ENCODE assay signal across 19 cellular contexts in the genomic region with DNA sequence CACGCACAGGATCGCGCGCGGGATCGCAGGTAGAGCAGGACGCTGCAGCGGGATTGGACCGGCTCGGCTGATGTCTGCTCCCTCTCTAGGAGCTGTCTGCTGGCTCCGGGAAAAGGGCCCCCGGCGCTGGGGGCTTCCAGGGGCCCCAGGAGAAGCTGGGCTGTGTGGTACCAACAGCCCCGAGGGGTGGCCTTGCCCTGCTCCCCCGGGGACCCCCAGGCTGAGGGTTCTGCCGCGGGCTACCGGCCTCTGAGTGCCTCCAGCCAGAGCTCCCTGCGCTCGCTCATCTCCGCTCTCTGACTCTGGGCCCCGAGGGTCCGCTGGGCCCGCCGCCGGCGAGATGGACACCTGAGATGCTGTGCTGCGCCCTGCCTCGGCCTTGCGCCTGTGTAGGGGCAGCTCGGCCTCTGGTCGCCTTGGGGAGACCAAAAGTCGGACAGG. TPM values are rescaled to one million over a fixed set of nuclear protein-coding genes. Genes with fewer than 3 reads are reported as not detected.
DNase-seq lines count a peak whose midpoint lies in the region; ATAC-seq, FAIRE-seq and TF ChIP-seq lines count a peak whose summit lies in the region.
"Had no signal": no experiment of that assay in that cellular context is flagged by ENCODE, and none has a peak within 500 bp of the region (broad histone marks: within the 10 kb centered on the region; RNA-seq: fewer than 3 reads in every experiment).

No MANE protein-coding gene starts in this region.

- H3K27me3 Mint-ChIP-seq in stimulated activated naive CD8-positive, alpha-beta T cell treated with anti-CD3 and anti-CD28 coated beads, Interleukin-15, Interleukin-2, amounts not matched to agents 100 ng/mL and 50 ng/mL, for 24 hours, result peaks cover 14% of the 10 kb centered on the region
- H3K27me3 Mint-ChIP-seq in type B pancreatic cell, result peaks cover 10% of the 10 kb centered on the region

- peaks cover 54% of the 10 kb centered on the region for H3F3A ChIP-seq in SU-DHL-6 (ENCODE audit: insufficient read depth)

- H3K4me3 ChIP-seq in SU-DHL-6 (ENCODE audit: insufficient read depth, low read length, poor library complexity, severe bottlenecking) (no peak overlapping the region), kidney (ENCODE audit: low read length in 2 of 2) (no peak overlapping the region)

- no peak overlapping the region for H2AFZ ChIP-seq in SU-DHL-6 (ENCODE audit: low read depth, low read length, severe bottlenecking)

- H3K27me3 ChIP-seq in SU-DHL-6 (ENCODE audit: low read length), result no peaks in the 10 kb centered on the region

- peak overlapping the region; percentile 93 for H3K27ac ChIP-seq in SU-DHL-6 (ENCODE audit: low read depth, low read length)
- H3K27ac ChIP-seq in kidney (ENCODE audit: low read depth in 2 of 2, low read length in 2 of 2), result no peak overlapping the region
- H3K27ac ChIP-seq: HL-60 had no signal

- H3K9me3 ChIP-seq in SU-DHL-6 (ENCODE audit: insufficient read depth, low read length), result no peaks in the 10 kb centered on the region
- no peaks in the 10 kb centered on the region for H3K9me3 ChIP-seq in kidney (ENCODE audit: control insufficient read depth in 1 of 2, low read length in 2 of 2)

- no peaks in the 10 kb centered on the region for H3K9me3 Mint-ChIP-seq in stimulated activated naive CD8-positive, alpha-beta T cell treated with anti-CD3 and anti-CD28 coated beads, Interleukin-15, Interleukin-2, amounts not matched to agents 100 ng/mL and 50 ng/mL, for 24 hours
- no peaks in the 10 kb centered on the region for H3K9me3 Mint-ChIP-seq in type B pancreatic cell
- H3K9me3 Mint-ChIP-seq: activated naive CD4-positive, alpha-beta T cell treated with anti-CD3 and anti-CD28 coated beads, Interleukin-2, amount 10 ng/mL, durations not matched to agents 7 days and 5 days had no signal

- H3K79me2 ChIP-seq in SU-DHL-6 (ENCODE audit: insufficient read depth, low read length), result peaks cover 22% of the 10 kb centered on the region

- H3K36me3 ChIP-seq in SU-DHL-6 (ENCODE audit: low read length) (no peaks in the 10 kb centered on the region), kidney (ENCODE audit: control insufficient read depth in 1 of 2, insufficient read depth in 2 of 2, low read length in 2 of 2) (no peaks in the 10 kb centered on the region)

- peak overlapping the region; percentile 86 for H3K4me2 ChIP-seq in SU-DHL-6 (ENCODE audit: low read depth, low read length, poor library complexity, severe bottlenecking)

- peaks cover 4% of the 10 kb centered on the region; the same call in 1 of the 2 replicates for H4K20me1 ChIP-seq in SU-DHL-6 (ENCODE audit: low read depth, low read length)

- TF ChIP-seq POLR2A in GM12892 (IDR thresholded peaks at IDR 0.05; ENCODE audit: low read depth, low read length), result no peak

- peaks cover 37% of the 10 kb centered on the region for H3K4me1 Mint-ChIP-seq in stimulated activated naive CD8-positive, alpha-beta T cell treated with anti-CD3 and anti-CD28 coated beads, Interleukin-15, Interleukin-2, amounts not matched to agents 100 ng/mL and 50 ng/mL, for 24 hours (ENCODE audit: low read depth)
- H3K4me1 Mint-ChIP-seq in type B pancreatic cell (ENCODE audit: unreplicated experiment), result peaks cover 13% of the 10 kb centered on the region

- no peak for ATAC-seq in stimulated activated naive CD8-positive, alpha-beta T cell treated with anti-CD3 and anti-CD28 coated beads, Interleukin-15, Interleukin-2, amounts not matched to agents 100 U/mL and 50 U/mL, for 24 hours

- FAIRE-seq in kidney (lab: Jason Lieb, UNC), result no peak
- FAIRE-seq in GM12892 (lab: Jason Lieb, UNC), result no peak
- FAIRE-seq: bronchial epithelial cell, TTC549 had no signal

- DNase-seq in stimulated activated naive CD8-positive, alpha-beta T cell treated with anti-CD3 and anti-CD28 coated beads, Interleukin-15, Interleukin-2, amounts not matched to agents 100 U/mL and 50 U/mL, for 24 hours, result no peak
- DNase-seq in kidney (peak; percentile 78), type B pancreatic cell (ENCODE audit: extremely low spot score, unreplicated experiment) (no peak), NCI-H82 treated with DMSO at 0.1 percent for 48 hours (lab: John Stamatoyannopoulos, UW; ENCODE audit: unreplicated experiment) (no peak), GM12892 (ENCODE audit: insufficient read length) (no peak), UCSD-AML1 (lab: John Stamatoyannopoulos, UW; ENCODE audit: unreplicated experiment) (no peak)
- DNase-seq: activated naive CD4-positive, alpha-beta T cell treated with anti-CD3 and anti-CD28 coated beads, Interleukin-2, amount 10 ng/mL, durations not matched to agents 7 days and 5 days; hippocampal formation; left cardiac atrium; NCI-H1417 treated with DMSO at 0.1 percent for 48 hours; substantia nigra had no signal

- no peak for TF ChIP-seq CTCF in SU-DHL-6 (IDR thresholded peaks at IDR 0.05; ENCODE audit: insufficient read depth, low read length, poor library complexity, severe bottlenecking)
- no peak for TF ChIP-seq CTCF in kidney (IDR thresholded peaks at IDR 0.05; ENCODE audit: borderline replicate concordance, extremely low read depth, insufficient read depth)
- TF ChIP-seq CTCF in type B pancreatic cell (conservative IDR thresholded peaks at IDR 0.05), result no peak

- intact Hi-C loops in kidney (cut with DNase I), result no loop called here

- no peaks in the 10 kb centered on the region for H3K9me2 ChIP-seq in SU-DHL-6 (replicated peaks; ENCODE audit: insufficient read depth, low read length)

- no peak overlapping the region for H3K27ac Mint-ChIP-seq in stimulated activated naive CD8-positive, alpha-beta T cell treated with anti-CD3 and anti-CD28 coated beads, Interleukin-15, Interleukin-2, amounts not matched to agents 100 ng/mL and 50 ng/mL, for 24 hours
- no peak overlapping the region for H3K27ac Mint-ChIP-seq in type B pancreatic cell

- H3K4me1 ChIP-seq in kidney (ENCODE audit: control insufficient read depth in 1 of 2, insufficient read depth in 1 of 2, low read depth in 1 of 2, low read length in 2 of 2), result peaks cover 0 to 19% of the 10 kb centered on the region in 2 donors

- peak overlapping the region; percentile 98 for H3K9ac ChIP-seq in SU-DHL-6 (ENCODE audit: low read length)
- H3K9ac ChIP-seq in kidney (ENCODE audit: low read length in 2 of 2), result no peak overlapping the region

- peak overlapping the region; percentile 74 for H3K4me3 Mint-ChIP-seq in stimulated activated naive CD8-positive, alpha-beta T cell treated with anti-CD3 and anti-CD28 coated beads, Interleukin-15, Interleukin-2, amounts not matched to agents 100 ng/mL and 50 ng/mL, for 24 hours
- peak overlapping the region; percentile 83 for H3K4me3 Mint-ChIP-seq in type B pancreatic cell

- peaks cover 15% of the 10 kb centered on the region for H3K36me3 Mint-ChIP-seq in stimulated activated naive CD8-positive, alpha-beta T cell treated with anti-CD3 and anti-CD28 coated beads, Interleukin-15, Interleukin-2, amounts not matched to agents 100 ng/mL and 50 ng/mL, for 24 hours (ENCODE audit: low read depth)
- peaks cover 3% of the 10 kb centered on the region for H3K36me3 Mint-ChIP-seq in type B pancreatic cell

RNA-seq across cellular contexts. Expression of gene PAQR4, which starts 1.4 kb away (rescaled TPM):
- total RNA-seq in kidney (5.9 TPM), type B pancreatic cell (ENCODE audit: low replicate concordance) (18.1 and 23.8 TPM in 2 replicates)
- 3.5 TPM for polyA plus RNA-seq in kidney (ENCODE audit: insufficient read depth, low read depth, low replicate concordance)
- 9.3 TPM for polyA plus RNA-seq in GM12892 (2012; ENCODE audit: missing spikeins)

RNA-seq across cellular contexts. Expression of gene KREMEN2, which starts 3.7 kb away (rescaled TPM):
- total RNA-seq in kidney, result not detected
- polyA plus RNA-seq in kidney (ENCODE audit: insufficient read depth, low read depth, low replicate concordance), result not detected
- 4.5 and 7.7 TPM in 2 replicates for total RNA-seq in type B pancreatic cell (ENCODE audit: low replicate concordance)
- polyA plus RNA-seq in GM12892 (2012; ENCODE audit: missing spikeins), result not detected
- total RNA-seq: fibroblast of lung, left cardiac atrium, mucosa of gallbladder had no signal
- polyA plus RNA-seq: fibroblast of lung had no signal

RNA-seq across cellular contexts. Expression of gene PKMYT1, which starts 12.5 kb away (rescaled TPM):
- total RNA-seq in kidney (2.2 TPM), type B pancreatic cell (ENCODE audit: low replicate concordance) (25.1 and 42.3 TPM in 2 replicates)
- polyA plus RNA-seq in kidney (ENCODE audit: insufficient read depth, low read depth, low replicate concordance), result 0.97 TPM
- polyA plus RNA-seq in GM12892 (2012; ENCODE audit: missing spikeins), result 13.6 TPM

RNA-seq across cellular contexts. Expression of gene CLDN9, which starts 45.0 kb away (rescaled TPM):
- total RNA-seq in kidney (0.60 TPM), type B pancreatic cell (ENCODE audit: low replicate concordance) (0.99 and 3.4 TPM in 2 replicates)
- polyA plus RNA-seq in kidney (ENCODE audit: insufficient read depth, low read depth, low replicate concordance), result not detected
- not detected for polyA plus RNA-seq in GM12892 (2012; ENCODE audit: missing spikeins)
- total RNA-seq: fibroblast of lung, SK-MEL-5 had no signal
- polyA plus RNA-seq: fibroblast of lung had no signal

RNA-seq across cellular contexts. Expression of gene CLDN6, which starts 50.2 kb away (rescaled TPM):
- total RNA-seq in kidney, result 0.47 TPM
- polyA plus RNA-seq in kidney (ENCODE audit: insufficient read depth, low read depth, low replicate concordance), result not detected
- 98.9 and 243 TPM in 2 replicates for total RNA-seq in type B pancreatic cell (ENCODE audit: low replicate concordance)
- polyA plus RNA-seq in GM12892 (2012; ENCODE audit: missing spikeins), result not detected
- total RNA-seq: bronchial epithelial cell, fibroblast of lung, left cardiac atrium, SK-MEL-5 had no signal
